In genomic region chr2:53356291-53356905, GRCh38 we compare ENCODE assay signal across 18 cellular contexts.
DNase-seq lines count a peak whose midpoint lies in the region; ATAC-seq and TF ChIP-seq lines count a peak whose summit lies in the region.
"Had no signal": no experiment of that assay in that cellular context is flagged by ENCODE, and none has a peak within 500 bp of the region (broad histone marks: within the 10 kb centered on the region; RNA-seq: fewer than 3 reads in every experiment).

No MANE protein-coding gene starts in this region.

- H2BK5ac ChIP-seq in neuronal stem cell (ENCODE audit: low read length) = no peak overlapping the region

- H3K18ac ChIP-seq in neuronal stem cell (ENCODE audit: low read length) = no peak overlapping the region

- no peak overlapping the region for H2BK12ac ChIP-seq in neuronal stem cell (ENCODE audit: low read length)

- no peak overlapping the region for H4K91ac ChIP-seq in neuronal stem cell (ENCODE audit: low read depth, low read length, poor library complexity)

- H2AFZ ChIP-seq in neuronal stem cell (ENCODE audit: low read length) = no peak overlapping the region

- H3K27ac ChIP-seq in heart right ventricle (no peak overlapping the region), neuronal stem cell (replicated peaks; ENCODE audit: low read length) (no peak overlapping the region)
- H3K27ac ChIP-seq: C4-2B, HL-60, SJCRH30 had no signal

- H2AK5ac ChIP-seq in neuronal stem cell (ENCODE audit: low read depth, low read length) = peak overlapping the region; percentile 70

- H3K9me3 Mint-ChIP-seq in chondrocyte (ENCODE audit: low read depth) = peaks cover 35% of the 10 kb centered on the region
- peaks cover 8% of the 10 kb centered on the region for H3K9me3 Mint-ChIP-seq in activated CD8-positive, alpha-beta T cell treated with anti-CD3 and anti-CD28 coated beads for 36 hours

- no peaks in the 10 kb centered on the region for H3K79me1 ChIP-seq in neuronal stem cell (ENCODE audit: low read depth, low read length)

- WGBS in heart right ventricle, 2 donors = 95 to 97% methylated on average over 26 of the region's 26 CpGs
- no CpG with 5 or more reads among the region's 26 CpGs for WGBS in neuronal stem cell (ENCODE audit: extremely low coverage in 2 of 2, insufficient read length in 2 of 2, insufficient replicate concordance in 1 of 2), 2 donors

- H3K4me3 ChIP-seq in heart right ventricle (no peak overlapping the region), neuronal stem cell (ENCODE audit: low read length in 2 of 2) (no peak overlapping the region)
- H3K4me3 ChIP-seq: GM12878, SJCRH30 had no signal

- no peaks in the 10 kb centered on the region for H3K27me3 Mint-ChIP-seq in chondrocyte (ENCODE audit: low read depth)
- H3K27me3 Mint-ChIP-seq in activated CD8-positive, alpha-beta T cell treated with anti-CD3 and anti-CD28 coated beads for 36 hours = no peaks in the 10 kb centered on the region

- no peak overlapping the region for H3K4me2 ChIP-seq in neuronal stem cell (ENCODE audit: insufficient read depth, low read length, poor library complexity, severe bottlenecking)

- H3K27me3 ChIP-seq in heart right ventricle = no peaks in the 10 kb centered on the region
- no peaks in the 10 kb centered on the region for H3K27me3 ChIP-seq in neuronal stem cell (ENCODE audit: control insufficient read depth in 3 of 3, insufficient read depth in 3 of 3, low read depth in 1 of 3, low read length in 3 of 3)
- H3K27me3 ChIP-seq: SJCRH30 had no signal

- CTCF ChIA-PET in activated CD8-positive, alpha-beta T cell treated with anti-CD3 and anti-CD28 coated beads for 36 hours (lab: Charles Lee) = no interaction called here

- H4K8ac ChIP-seq in neuronal stem cell (ENCODE audit: low read depth, low read length) = no peak overlapping the region

- no peaks in the 10 kb centered on the region for H3K4me1 ChIP-seq in heart right ventricle
- peaks cover 0 to 5% of the 10 kb centered on the region in 2 donors for H3K4me1 ChIP-seq in neuronal stem cell (ENCODE audit: control insufficient read depth in 2 of 2, insufficient read depth in 1 of 2, low read depth in 1 of 2, low read length in 2 of 2)

- DNase-seq in Right ventricle myocardium superior = peak; percentile 31
- DNase-seq in heart right ventricle = no peak
- peak; percentile 84 for DNase-seq in chondrocyte (ENCODE audit: low spot score)
- DNase-seq in neuronal stem cell (ENCODE audit: low spot score) = no peak
- DNase-seq in activated CD8-positive, alpha-beta T cell treated with anti-CD3 and anti-CD28 coated beads for 36 hours = no peak
- DNase-seq in NCI-H1092 (lab: John Stamatoyannopoulos, UW) = no peak
- no peak for DNase-seq in NCI-H82 treated with DMSO at 0.1 percent for 48 hours (lab: John Stamatoyannopoulos, UW; ENCODE audit: unreplicated experiment)
- DNase-seq: DND-41, H7, KBM-7, NCI-H1092 treated with DMSO at 0.1 percent for 48 hours, NCI-H1436 treated with DMSO at 0.1 percent for 48 hours, NCI-H1930, NCI-H510A had no signal

- H2BK15ac ChIP-seq in neuronal stem cell (ENCODE audit: low read length) = no peak overlapping the region

- intact Hi-C loops in Right ventricle myocardium superior (cut with DNase I) (no loop called here), heart right ventricle (cut with DNase I) (no loop called here)
- intact Hi-C loops in activated CD8-positive, alpha-beta T cell treated with anti-CD3 and anti-CD28 coated beads for 36 hours (cut with micrococcal nuclease) = no loop called here

- H3K36me3 Mint-ChIP-seq in chondrocyte (ENCODE audit: low read depth) = no peaks in the 10 kb centered on the region
- H3K36me3 Mint-ChIP-seq in activated CD8-positive, alpha-beta T cell treated with anti-CD3 and anti-CD28 coated beads for 36 hours (ENCODE audit: low read depth) = no peaks in the 10 kb centered on the region

- H3K9me3 ChIP-seq in heart right ventricle = peaks cover 0 to 39% (median 9%) of the 10 kb centered on the region in 11 donors
- H3K9me3 ChIP-seq in neuronal stem cell (replicated peaks in 1 of 2; ENCODE audit: control insufficient read depth in 2 of 2, insufficient read depth in 1 of 2, low read depth in 1 of 2, low read length in 2 of 2) = no peaks in the 10 kb centered on the region

- H3K4me1 Mint-ChIP-seq in chondrocyte (ENCODE audit: low read depth) = peaks cover 6% of the 10 kb centered on the region
- no peaks in the 10 kb centered on the region for H3K4me1 Mint-ChIP-seq in activated CD8-positive, alpha-beta T cell treated with anti-CD3 and anti-CD28 coated beads for 36 hours (ENCODE audit: low read depth)

- H3K14ac ChIP-seq in neuronal stem cell (ENCODE audit: low read length) = peak overlapping the region; percentile 17

- H3K23ac ChIP-seq in neuronal stem cell (ENCODE audit: low read depth, low read length, poor library complexity) = no peak overlapping the region

- no peak overlapping the region for H3K27ac Mint-ChIP-seq in chondrocyte (ENCODE audit: unreplicated experiment)
- no peak overlapping the region for H3K27ac Mint-ChIP-seq in activated CD8-positive, alpha-beta T cell treated with anti-CD3 and anti-CD28 coated beads for 36 hours

- peak overlapping the region; percentile 70 for H3K9ac ChIP-seq in neuronal stem cell (ENCODE audit: low read depth, low read length, poor library complexity)

- H3K4me3 Mint-ChIP-seq in chondrocyte (ENCODE audit: unreplicated experiment) = no peak overlapping the region
- no peak overlapping the region for H3K4me3 Mint-ChIP-seq in activated CD8-positive, alpha-beta T cell treated with anti-CD3 and anti-CD28 coated beads for 36 hours

- POLR2A ChIA-PET in activated CD8-positive, alpha-beta T cell treated with anti-CD3 and anti-CD28 coated beads for 36 hours (lab: Charles Lee) = no interaction called here

- H2BK120ac ChIP-seq in neuronal stem cell (ENCODE audit: low read depth, low read length) = no peak overlapping the region

- H3K4ac ChIP-seq in neuronal stem cell (ENCODE audit: low read length) = no peak overlapping the region

- no peaks in the 10 kb centered on the region for H3K36me3 ChIP-seq in heart right ventricle
- no peaks in the 10 kb centered on the region for H3K36me3 ChIP-seq in neuronal stem cell (replicated peaks in 1 of 2; ENCODE audit: control insufficient read depth in 2 of 2, insufficient read depth in 2 of 2, low read length in 2 of 2)
- H3K36me3 ChIP-seq: SJCRH30 had no signal

- ATAC-seq in Right ventricle myocardium superior (ENCODE audit: poor library complexity) (no peak), heart right ventricle (no peak)
- no peak for ATAC-seq in activated CD8-positive, alpha-beta T cell treated with anti-CD3 and anti-CD28 coated beads for 36 hours
- ATAC-seq: GM12878 had no signal

- no peak for TF ChIP-seq CTCF in heart right ventricle (IDR thresholded peaks at IDR 0.05)
- TF ChIP-seq CTCF in chondrocyte (IDR thresholded peaks at IDR 0.05) = no peak
- no peak for TF ChIP-seq CTCF in activated CD8-positive, alpha-beta T cell treated with anti-CD3 and anti-CD28 coated beads for 36 hours (IDR thresholded peaks at IDR 0.05)

Comparison
In these comparisons a context has a peak if more than half of its experiments do, and no peak if none do; other contexts are left out.
1. DNase-seq: peak in Right ventricle myocardium superior (single experiment) and chondrocyte (single experiment); none in heart right ventricle (0 of 2), neuronal stem cell (single experiment), activated CD8-positive, alpha-beta T cell treated with anti-CD3 and anti-CD28 coated beads for 36 hours (single experiment), NCI-H1092 (single experiment) and NCI-H82 treated with DMSO at 0.1 percent for 48 hours (single experiment).